17 cellular contexts compared by ENCODE assay signal in genomic region chr5:131316822-131317221, GRCh38.
"Had no signal": no experiment of that assay in that cellular context is flagged by ENCODE, and none has a peak within 500 bp of the region (broad histone marks: within the 10 kb centered on the region; RNA-seq: fewer than 3 reads in every experiment).

No MANE protein-coding gene starts in this region.

- H3K27ac Mint-ChIP-seq: T-helper 1 cell treated with Interleukin-12 subunit alpha and Interleukin-12 subunit beta and Interleukin-4 antibody, amounts not matched to agents 30 μg/mL and 1 μg/mL, for 36 hours had no signal

- H3K27ac ChIP-seq: gastrocnemius medialis, heart left ventricle, right atrium auricular region, skin epidermis, suprapubic skin had no signal

- H3K4me1 ChIP-seq: right atrium auricular region had no signal

- H3K4me3 Mint-ChIP-seq: T-helper 1 cell treated with Interleukin-12 subunit alpha and Interleukin-12 subunit beta and Interleukin-4 antibody, amounts not matched to agents 30 μg/mL and 1 μg/mL, for 36 hours had no signal

- DNase-seq: activated CD4-positive, alpha-beta T cell treated with anti-CD3 and anti-CD28 coated beads for 48 hours; activated gamma-delta T cell; activated T-cell treated with anti-CD3 and anti-CD28 coated beads, Interleukin-2, amount 50 U/mL, for 1 hour; dorsolateral prefrontal cortex; erythroblast; gastrocnemius medialis; heart left ventricle; left colon; posterior cingulate gyrus; stimulated activated CD4-positive, alpha-beta T cell treated with anti-CD3 and anti-CD28 coated beads, Interleukin-15, amount 100 ng/mL, for 24 hours; stimulated activated CD4-positive, alpha-beta T cell treated with anti-CD3 and anti-CD28 coated beads, Interleukin-4, amount 100 ng/mL, for 1 hour; stimulated activated naive CD4-positive, alpha-beta T cell treated with Interleukin-2 at 50 U/mL for 16 hours had no signal

- H3K4me3 ChIP-seq: dorsolateral prefrontal cortex, gastrocnemius medialis, heart left ventricle, lung, right atrium auricular region, skin epidermis, suprapubic skin had no signal

- H3K9me3 ChIP-seq: gastrocnemius medialis, right atrium auricular region, suprapubic skin had no signal

- H3K36me3 ChIP-seq: gastrocnemius medialis, right atrium auricular region had no signal

- H3K27me3 ChIP-seq: dorsolateral prefrontal cortex, gastrocnemius medialis, heart left ventricle, right atrium auricular region, suprapubic skin had no signal

- ATAC-seq: gastrocnemius medialis, heart left ventricle, left colon had no signal
